Comparison of ENCODE assay signal across 8 cellular contexts in genomic region chr22:39528681-39529486, GRCh38. TPM values are rescaled to one million over a fixed set of nuclear protein-coding genes. Genes with fewer than 3 reads are reported as not detected.
DNase-seq lines count a peak whose midpoint lies in the region.

No MANE protein-coding gene starts in this region.

- no peak overlapping the region for H3K4me2 ChIP-seq in mesendoderm (ENCODE audit: low read length)

- H3K79me2 ChIP-seq in mesendoderm (ENCODE audit: control insufficient read depth, insufficient read depth, low read length), result peaks cover 17% of the 10 kb centered on the region

- DNase-seq in HT1080 (ENCODE audit: low read depth) (peak; percentile 85), NOMO-1 (lab: John Stamatoyannopoulos, UW; ENCODE audit: unreplicated experiment in 2 of 2) (peak; percentile 83 to 91), mesendoderm (peak; percentile 94), HPDE6-E6E7 (ENCODE audit: extremely low spot score) (no peak)
- peak; percentile 72 to 78 for DNase-seq in activated CD8-positive, alpha-beta memory T cell treated with anti-CD3 and anti-CD28 coated beads for 4 hours (ENCODE audit: low read depth in 2 of 2)
- DNase-seq in effector memory CD4-positive, alpha-beta T cell, result peak; percentile 83 to 88 (median 85)
- DNase-seq in stimulated activated CD8-positive, alpha-beta memory T cell treated with anti-CD3 and anti-CD28 coated beads, Interleukin-12 subunit alpha, Interleukin-12 subunit beta, amount 100 ng/mL, for 1 hour (ENCODE audit: low read depth), result peak; percentile 81

- no peaks in the 10 kb centered on the region for H3K27me3 ChIP-seq in effector memory CD4-positive, alpha-beta T cell (replicated peaks; ENCODE audit: control insufficient read depth, insufficient read depth, low read length, poor library complexity, severe bottlenecking)
- no peaks in the 10 kb centered on the region for H3K27me3 ChIP-seq in mesendoderm (ENCODE audit: insufficient read depth, low read length, poor library complexity)

- no peak overlapping the region for H3K23ac ChIP-seq in mesendoderm (ENCODE audit: low read length)

- H2BK15ac ChIP-seq in mesendoderm (replicated peaks; ENCODE audit: low read depth), result no peak overlapping the region

- no peak overlapping the region for H3K18ac ChIP-seq in mesendoderm (ENCODE audit: low read length)

- no peaks in the 10 kb centered on the region for H3K9me3 ChIP-seq in effector memory CD4-positive, alpha-beta T cell (ENCODE audit: control insufficient read depth, low read length)

- no peak overlapping the region for H3K9ac ChIP-seq in mesendoderm (ENCODE audit: low read length)

- no peak overlapping the region for H3K4ac ChIP-seq in mesendoderm (ENCODE audit: low read depth, low read length)

- peaks cover 35% of the 10 kb centered on the region for H3K36me3 ChIP-seq in effector memory CD4-positive, alpha-beta T cell (ENCODE audit: control insufficient read depth, insufficient read depth, low read length)
- H3K36me3 ChIP-seq in mesendoderm (ENCODE audit: control insufficient read depth, insufficient read depth, low read length), result peaks cover 15% of the 10 kb centered on the region

- H2BK5ac ChIP-seq in mesendoderm (ENCODE audit: low read length), result no peak overlapping the region

- H3K4me3 ChIP-seq in GM08714 (ENCODE audit: low read length) (peak overlapping the region; percentile 27; the same call in 1 of the 2 replicates), mesendoderm (ENCODE audit: low read length) (no peak overlapping the region)
- peak overlapping the region; percentile 18 for H3K4me3 ChIP-seq in effector memory CD4-positive, alpha-beta T cell (ENCODE audit: insufficient read depth, low read depth, low read length, poor library complexity, severe bottlenecking)

- H3K27ac ChIP-seq in effector memory CD4-positive, alpha-beta T cell (ENCODE audit: insufficient read depth, low read length, poor library complexity, severe bottlenecking), result peak overlapping the region; percentile 47
- H3K27ac ChIP-seq in mesendoderm (ENCODE audit: low read depth, low read length), result no peak overlapping the region

- H3K56ac ChIP-seq in mesendoderm (ENCODE audit: low read length), result no peak overlapping the region

- WGBS in mesendoderm (ENCODE audit: extremely low coverage, insufficient coverage, low lambda C conversion rate), result no CpG with 5 or more reads among the region's 32 CpGs

- H3K4me1 ChIP-seq in effector memory CD4-positive, alpha-beta T cell (ENCODE audit: control insufficient read depth, insufficient read depth, low read length, poor library complexity, severe bottlenecking), result peaks cover 67% of the 10 kb centered on the region
- H3K4me1 ChIP-seq in mesendoderm (ENCODE audit: control insufficient read depth, low read depth, low read length), result peaks cover 5% of the 10 kb centered on the region

- H2BK120ac ChIP-seq in mesendoderm (ENCODE audit: low read depth, low read length), result no peak overlapping the region

- no peak overlapping the region for H2AK5ac ChIP-seq in mesendoderm (ENCODE audit: low read length)

- H3K79me1 ChIP-seq in mesendoderm (ENCODE audit: low read length), result peaks cover 24% of the 10 kb centered on the region

- no peak overlapping the region for H4K8ac ChIP-seq in mesendoderm (ENCODE audit: low read depth, low read length)

- no peak overlapping the region for H4K5ac ChIP-seq in mesendoderm (ENCODE audit: low read length)

RNA-seq across cellular contexts. Expression of gene RPS19BP1, which starts 3.7 kb away (rescaled TPM):
- 286 and 318 TPM in 2 replicates for total RNA-seq in HT1080 (2014; rRNA removed; shearing (Covaris generic))
- 121 and 165 TPM in 2 replicates for polyA plus RNA-seq in HT1080 (2015; cell fraction: cytosol; rRNA removed)
- 63.1 and 64.8 TPM in 2 replicates for polyA plus RNA-seq in HT1080 (2015; cell fraction: nucleus; rRNA removed)
- polyA plus RNA-seq in mesendoderm (2013, experiment 1 of 2), result 84.4 TPM
- 84.3 TPM for polyA plus RNA-seq in mesendoderm (2013, experiment 2 of 2)

RNA-seq across cellular contexts. Expression of gene ATF4, which starts 8.5 kb away (rescaled TPM):
- 408 and 466 TPM in 2 replicates for total RNA-seq in HT1080 (2014; rRNA removed; shearing (Covaris generic))
- 971 and 990 TPM in 2 replicates for polyA plus RNA-seq in HT1080 (2015; cell fraction: cytosol; rRNA removed)
- 586 and 640 TPM in 2 replicates for polyA plus RNA-seq in HT1080 (2015; cell fraction: nucleus; rRNA removed)
- 631 TPM for polyA plus RNA-seq in mesendoderm (2013, experiment 1 of 2)
- 629 TPM for polyA plus RNA-seq in mesendoderm (2013, experiment 2 of 2)

RNA-seq across cellular contexts. Expression of gene MIEF1, which starts 26.8 kb away (rescaled TPM):
- total RNA-seq in HT1080 (2014; rRNA removed; shearing (Covaris generic)), result 41.5 and 51.4 TPM in 2 replicates
- polyA plus RNA-seq in HT1080 (2015; cell fraction: cytosol; rRNA removed), result 33.2 and 40.9 TPM in 2 replicates
- 34.5 and 34.7 TPM in 2 replicates for polyA plus RNA-seq in HT1080 (2015; cell fraction: nucleus; rRNA removed)
- polyA plus RNA-seq in mesendoderm (2013, experiment 1 of 2), result 28.6 TPM
- 28.4 TPM for polyA plus RNA-seq in mesendoderm (2013, experiment 2 of 2)

RNA-seq across cellular contexts. Expression of gene CACNA1I, which starts 41.7 kb away (rescaled TPM):
- total RNA-seq in HT1080 (2014; rRNA removed; shearing (Covaris generic)), result not detected in 2 replicates
- polyA plus RNA-seq in HT1080 (2015; cell fraction: cytosol; rRNA removed), result 0.01 TPM in 1 of 2 replicates, not detected in the other
- not detected in 2 replicates for polyA plus RNA-seq in HT1080 (2015; cell fraction: nucleus; rRNA removed)
- polyA plus RNA-seq in mesendoderm (2013, experiment 1 of 2), result 0.21 TPM
- 0.21 TPM for polyA plus RNA-seq in mesendoderm (2013, experiment 2 of 2)
